In genomic region chr16:66552288-66553143, GRCh38 we compare ENCODE assay signal across 8 cellular contexts. TPM values are rescaled to one million over a fixed set of nuclear protein-coding genes. Genes with fewer than 3 reads are reported as not detected.
DNase-seq lines count a peak whose midpoint lies in the region; ATAC-seq, FAIRE-seq and TF ChIP-seq lines count a peak whose summit lies in the region.

Gene CKLF, plus strand, starts transcription at chr16:66552576. Its CDS starts 140 bp downstream, at chr16:66552716.

- peak within 1 kb of the TSS; percentile 63 for H3K27ac ChIP-seq in ACC112 (ENCODE audit: low read depth, low read length)
- H3K27ac ChIP-seq in breast epithelium = peak within 1 kb of the TSS; percentile 92 to 95
- peak within 1 kb of the TSS; percentile 85 to 98 for H3K27ac ChIP-seq in small intestine (ENCODE audit: low read depth in 1 of 2, low read length in 1 of 2)

- no peak for TF ChIP-seq CTCF in WI38 (IDR thresholded peaks at IDR 0.05; ENCODE audit: low read depth, low read length)
- no peak for TF ChIP-seq CTCF in breast epithelium (IDR thresholded peaks at IDR 0.05)

- ATAC-seq in GM18907 (IDR thresholded peaks at IDR 0.05; ENCODE audit: unreplicated experiment) = peak; percentile 77
- peak; percentile 57 for ATAC-seq in HG03135 (IDR thresholded peaks at IDR 0.05; ENCODE audit: unreplicated experiment)

- no peaks in the 10 kb centered on the region for H3K36me3 ChIP-seq in ACC112 (ENCODE audit: insufficient read depth, low read length)
- no peaks in the 10 kb centered on the region for H3K36me3 ChIP-seq in breast epithelium
- H3K36me3 ChIP-seq in small intestine (ENCODE audit: control insufficient read depth in 2 of 2, insufficient read depth in 2 of 2, low read length in 2 of 2) = no peaks in the 10 kb centered on the region

- peaks cover 58% of the 10 kb centered on the region for H3K79me2 ChIP-seq in ACC112 (ENCODE audit: control insufficient read depth, insufficient read depth, low read length, unreplicated experiment)

- DNase-seq in NCI-H2227 treated with DMSO at 0.1 percent for 48 hours (lab: John Stamatoyannopoulos, UW) (peak; percentile 86), breast epithelium (ENCODE audit: low spot score in 2 of 2) (peak; percentile 84 to 86), iPS-NIHi7 (ENCODE audit: extremely low spot score) (peak; percentile 98), small intestine (peak; percentile 90)

- H3K27me3 ChIP-seq in ACC112 (ENCODE audit: insufficient read depth, low read length) (no peaks in the 10 kb centered on the region), breast epithelium (no peaks in the 10 kb centered on the region), small intestine (ENCODE audit: control insufficient read depth in 2 of 2, insufficient read depth in 2 of 2, low read length in 2 of 2) (no peaks in the 10 kb centered on the region)

- H3K4me1 ChIP-seq in ACC112 (ENCODE audit: control insufficient read depth, insufficient read depth, low read length, unreplicated experiment) (peaks cover 40% of the 10 kb centered on the region), breast epithelium (no peaks in the 10 kb centered on the region), small intestine (ENCODE audit: control insufficient read depth in 2 of 2, insufficient read depth in 1 of 2, low read depth in 1 of 2, low read length in 1 of 2) (peaks cover 4 to 22% of the 10 kb centered on the region in 2 donors)

- no peak for FAIRE-seq in small intestine (lab: Jason Lieb, UNC)

- intact Hi-C loops in breast epithelium (cut with DNase I; ENCODE audit: low total_unique reads) = no loop called here

- H3K4me3 ChIP-seq in ACC112 (ENCODE audit: low read depth, low read length) (peak within 1 kb of the TSS; percentile 93), WI38 (ENCODE audit: low read depth, low read length) (peak within 1 kb of the TSS; percentile 68), breast epithelium (peak within 1 kb of the TSS; percentile 65 to 75 (median 72)), small intestine (ENCODE audit: low read depth in 1 of 2, low read length in 2 of 2) (peak within 1 kb of the TSS; percentile 53 to 64)

- TF ChIP-seq POLR2A in breast epithelium (IDR thresholded peaks at IDR 0.05) = peak; percentile 55

- WGBS in small intestine, 3 donors = 2 to 7% (median 4%) methylated on average over 63 of the region's 63 CpGs

- H3K9me3 ChIP-seq in breast epithelium (no peaks in the 10 kb centered on the region), small intestine (ENCODE audit: control insufficient read depth, low read depth) (no peaks in the 10 kb centered on the region)

- H2AFZ ChIP-seq in ACC112 (ENCODE audit: low read length, unreplicated experiment) = peak within 1 kb of the TSS; percentile 92

RNA-seq across cellular contexts. Expression of gene CKLF, which starts in this region (rescaled TPM):
- total RNA-seq in breast epithelium = 10 to 100 TPM; 36.6 to 62.6 (median 44.9) TPM
- polyA plus RNA-seq in small intestine = 10 to 100 TPM; 26.8 to 55.1 (median 44.0) TPM

Comparison
In these comparisons a context has a peak if more than half of its experiments do, and no peak if none do; other contexts are left out.
1. Peak in every context shown above with its lines: DNase-seq, ATAC-seq, H3K4me3 ChIP-seq and H3K27ac ChIP-seq.